In the genomic region with DNA sequence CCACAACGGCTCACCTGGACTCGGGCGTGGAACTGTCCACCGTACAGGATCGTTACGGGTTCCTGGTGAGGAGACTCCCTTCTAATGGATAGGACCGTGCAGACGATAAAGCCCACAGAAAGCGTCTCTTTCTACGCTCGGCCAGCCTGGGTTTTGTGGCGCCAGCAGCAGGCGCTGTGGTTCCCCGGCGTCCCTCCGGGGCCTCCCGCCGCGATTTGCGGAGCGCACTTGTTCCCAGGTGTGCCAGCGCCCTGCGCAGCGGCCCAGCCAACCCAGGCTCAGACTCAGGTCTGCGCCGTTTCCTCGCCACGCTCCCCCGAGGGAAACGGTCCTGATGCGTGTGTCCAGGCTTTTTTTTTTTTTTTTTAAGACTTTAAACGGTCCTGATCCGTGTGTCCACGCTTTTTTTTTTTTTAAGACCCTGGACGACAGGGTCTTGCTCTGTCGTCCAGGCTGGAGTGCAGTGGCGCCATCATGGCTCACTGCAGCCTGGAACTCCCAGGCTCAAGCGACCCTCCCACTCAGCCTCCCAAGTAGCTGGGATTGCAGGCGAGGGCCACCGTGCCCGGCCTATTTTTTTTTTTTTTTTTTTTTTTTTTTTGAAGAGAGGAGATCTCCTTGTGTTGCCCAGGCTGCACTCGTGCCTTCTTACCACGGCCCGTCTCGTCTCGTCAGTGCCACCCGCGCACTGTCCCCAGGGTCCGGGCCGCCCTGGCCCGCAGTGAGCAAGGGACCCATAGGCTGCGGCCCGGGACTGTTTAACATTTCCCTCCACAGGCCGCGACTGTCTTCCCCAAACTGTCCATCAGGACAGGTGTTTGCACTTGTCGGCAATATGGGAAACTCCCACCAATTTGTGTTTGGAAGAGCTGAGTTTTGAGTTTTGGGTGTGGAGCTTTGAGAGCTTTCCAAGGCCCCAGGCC, we compare ENCODE assay signal across 9 cellular contexts. TPM values are rescaled to one million over a fixed set of nuclear protein-coding genes. Genes with fewer than 3 reads are reported as not detected.
A peak's percentile ranks its signal among the peaks of the same experiment; 100 is the strongest.
DNase-seq lines count a peak whose midpoint lies in the region; FAIRE-seq and TF ChIP-seq lines count a peak whose summit lies in the region.
"Had no signal": no experiment of that assay in that cellular context is flagged by ENCODE, and none has a peak within 500 bp of the region (broad histone marks: within the 10 kb centered on the region; RNA-seq: fewer than 3 reads in every experiment).

No MANE protein-coding gene starts in this region.

- BruUV-seq in endothelial cell of umbilical vein (replicated peaks; lab: Mats Ljungman, UMichigan), result no TSS peak

- CTCF ChIA-PET in endothelial cell of umbilical vein (lab: Charles Lee), result interaction anchor here (0.8 kb wide), 1 partner anchor 9 kb away, joined by 3 read pairs; no protein-coding TSS in a partner anchor

- intact Hi-C loops in endothelial cell of umbilical vein (cut with micrococcal nuclease) (loop anchor here (1.0 kb wide), 1 partner anchor 24 kb away; a partner anchor contains a TSS), sigmoid colon (cut with DNase I) (no loop called here)

- H3K9me2 ChIP-seq in SU-DHL-6 (replicated peaks; ENCODE audit: insufficient read depth, low read length) (no peaks in the 10 kb centered on the region), Karpas-422 (replicated peaks; ENCODE audit: insufficient read depth, low read length) (no peaks in the 10 kb centered on the region)

- H3K4me2 ChIP-seq in SU-DHL-6 (ENCODE audit: low read depth, low read length, poor library complexity, severe bottlenecking), result no peak overlapping the region
- no peak overlapping the region for H3K4me2 ChIP-seq in endothelial cell of umbilical vein (ENCODE audit: insufficient read depth, low read length)
- H3K4me2 ChIP-seq in Karpas-422 (ENCODE audit: low read depth, low read length, poor library complexity, severe bottlenecking), result no peak overlapping the region

- no peaks in the 10 kb centered on the region for H3K27me3 ChIP-seq in SU-DHL-6 (ENCODE audit: low read length)
- H3K27me3 ChIP-seq in endothelial cell of umbilical vein (ENCODE audit: control insufficient read depth in 2 of 2, insufficient read depth in 2 of 2, low read length in 2 of 2), result peaks cover 44 to 45% of the 10 kb centered on the region in 2 experiments
- H3K27me3 ChIP-seq in sigmoid colon, result peaks cover 20 to 81% (median 31%) of the 10 kb centered on the region in 3 donors
- no peaks in the 10 kb centered on the region for H3K27me3 ChIP-seq in Karpas-422 (ENCODE audit: low read length)

- H3K4me3 ChIP-seq in SU-DHL-6 (ENCODE audit: insufficient read depth, low read length, poor library complexity, severe bottlenecking), result no peak overlapping the region
- H3K4me3 ChIP-seq in endothelial cell of umbilical vein (replicated peaks in 1 of 3; ENCODE audit: insufficient read depth in 1 of 3, low read depth in 1 of 3, low read length in 3 of 3), result no peak overlapping the region
- no peak overlapping the region for H3K4me3 ChIP-seq in sigmoid colon
- H3K4me3 ChIP-seq in Karpas-422 (ENCODE audit: low read length), result no peak overlapping the region

- WGBS in sigmoid colon, 2 donors, result 13 to 32% methylated on average over 56 of the region's 56 CpGs

- H3F3A ChIP-seq in SU-DHL-6 (ENCODE audit: insufficient read depth), result no peaks in the 10 kb centered on the region; the same call in 1 of the 2 replicates

- H3K9me3 ChIP-seq in SU-DHL-6 (ENCODE audit: insufficient read depth, low read length) (no peaks in the 10 kb centered on the region), endothelial cell of umbilical vein (replicated peaks; ENCODE audit: control insufficient read depth, insufficient read depth, low read length) (no peaks in the 10 kb centered on the region), sigmoid colon (no peaks in the 10 kb centered on the region), Karpas-422 (ENCODE audit: low read length) (no peaks in the 10 kb centered on the region)

- no peaks in the 10 kb centered on the region for H3K9me1 ChIP-seq in endothelial cell of umbilical vein (replicated peaks; ENCODE audit: control insufficient read depth, extremely low read depth, insufficient read depth, low read length)

- no peaks in the 10 kb centered on the region for H3K4me1 ChIP-seq in endothelial cell of umbilical vein (ENCODE audit: control insufficient read depth, extremely low read depth, insufficient read depth, low read length)
- peaks cover 0 to 8% (median 5%) of the 10 kb centered on the region in 4 donors for H3K4me1 ChIP-seq in sigmoid colon
- no peaks in the 10 kb centered on the region for H3K4me1 ChIP-seq in Karpas-422 (ENCODE audit: low read length)

- DNase-seq in NCI-H510A treated with DMSO at 0.1 percent for 48 hours (lab: John Stamatoyannopoulos, UW), result peak; percentile 21
- no peak for DNase-seq in NCI-H510A (lab: John Stamatoyannopoulos, UW)
- no peak for DNase-seq in endothelial cell of umbilical vein (ENCODE audit: low read depth, low spot score)
- DNase-seq in sigmoid colon, result peak; percentile 32
- DNase-seq in Karpas-422, result no peak
- no peak for DNase-seq in NCI-H1694 treated with DMSO at 0.1 percent for 48 hours (lab: John Stamatoyannopoulos, UW)
- DNase-seq in NCI-H146 (lab: John Stamatoyannopoulos, UW), result no peak

- H2AFZ ChIP-seq in SU-DHL-6 (ENCODE audit: low read depth, low read length, severe bottlenecking) (no peak overlapping the region), endothelial cell of umbilical vein (ENCODE audit: low read depth, low read length) (no peak overlapping the region), Karpas-422 (ENCODE audit: low read length) (no peak overlapping the region)

- TF ChIP-seq POLR2A in endothelial cell of umbilical vein (IDR thresholded peaks at IDR 0.05; ENCODE audit: low read depth, low read length) (no peak), sigmoid colon (IDR thresholded peaks at IDR 0.05) (no peak)

- H3K27ac ChIP-seq in SU-DHL-6 (ENCODE audit: low read depth, low read length) (no peak overlapping the region), endothelial cell of umbilical vein (ENCODE audit: insufficient read depth, low read depth, low read length) (no peak overlapping the region), sigmoid colon (no peak overlapping the region), Karpas-422 (ENCODE audit: low read length) (no peak overlapping the region)

- POLR2A ChIA-PET in endothelial cell of umbilical vein (lab: Charles Lee), result no interaction called here

- no peak for FAIRE-seq in endothelial cell of umbilical vein (lab: Jason Lieb, UNC)

- dilution Hi-C loops in endothelial cell of umbilical vein (cut with MboI; ENCODE audit: extremely low pct_ligation_motif_present, low sequenced_read_pairs), result no loop called here

- H3K36me3 ChIP-seq in SU-DHL-6 (ENCODE audit: low read length), result no peaks in the 10 kb centered on the region
- H3K36me3 ChIP-seq in endothelial cell of umbilical vein (ENCODE audit: control insufficient read depth in 2 of 2, extremely low read depth in 1 of 2, insufficient read depth in 2 of 2, low read length in 2 of 2), result no peaks in the 10 kb centered on the region
- H3K36me3 ChIP-seq in sigmoid colon, result no peaks in the 10 kb centered on the region
- no peaks in the 10 kb centered on the region for H3K36me3 ChIP-seq in Karpas-422 (ENCODE audit: insufficient read depth, low read length)

- H3K79me2 ChIP-seq in SU-DHL-6 (ENCODE audit: insufficient read depth, low read length), result no peaks in the 10 kb centered on the region
- H3K79me2 ChIP-seq in endothelial cell of umbilical vein (ENCODE audit: control insufficient read depth, insufficient read depth, low read length), result no peaks in the 10 kb centered on the region
- H3K79me2 ChIP-seq in Karpas-422 (ENCODE audit: low read length), result no peaks in the 10 kb centered on the region

- TF ChIP-seq CTCF in SU-DHL-6 (IDR thresholded peaks at IDR 0.05; ENCODE audit: insufficient read depth, low read length, poor library complexity, severe bottlenecking) (peak; percentile 38), endothelial cell of umbilical vein (IDR thresholded peaks at IDR 0.05; ENCODE audit: extremely low read depth in 1 of 2, insufficient read depth in 1 of 2, low read depth in 1 of 2, low read length in 2 of 2) (peak; percentile 29 to 69), sigmoid colon (IDR thresholded peaks at IDR 0.05) (no peak)

- no peak for TF ChIP-seq EP300 in sigmoid colon (IDR thresholded peaks at IDR 0.05)

- H3K9ac ChIP-seq in SU-DHL-6 (ENCODE audit: low read length), result no peak overlapping the region
- H3K9ac ChIP-seq in endothelial cell of umbilical vein (replicated peaks; ENCODE audit: extremely low read depth, insufficient read depth, low read length), result no peak overlapping the region
- no peak overlapping the region for H3K9ac ChIP-seq in Karpas-422 (ENCODE audit: low read length)

- H4K20me1 ChIP-seq in SU-DHL-6 (ENCODE audit: low read depth, low read length) (no peaks in the 10 kb centered on the region), endothelial cell of umbilical vein (replicated peaks; ENCODE audit: control insufficient read depth, extremely low read depth, insufficient read depth, low read length) (no peaks in the 10 kb centered on the region), Karpas-422 (ENCODE audit: insufficient read depth, low read depth, low read length) (no peaks in the 10 kb centered on the region)

TF ChIP-seq in endothelial cell of umbilical vein, 7 proteins besides CTCF, POLR2A, EP300 and RAD21 (continues in another document):
- TF ChIP-seq EZH2 (IDR thresholded peaks at IDR 0.05; ENCODE audit: borderline replicate concordance, low read depth, low read length, severe bottlenecking), result no peak

RNA-seq across cellular contexts. Expression of a gene that starts 23.8 kb away (rescaled TPM):
- not detected in 2 replicates for total RNA-seq in endothelial cell of umbilical vein
- not detected in 2 replicates for polyA plus RNA-seq in endothelial cell of umbilical vein
- polyA plus RNA-seq in endothelial cell of umbilical vein (2011; cell fraction: cytosol; rRNA removed), result not detected in 2 replicates
- not detected in 2 replicates for polyA plus RNA-seq in endothelial cell of umbilical vein (2011; cell fraction: nucleus; rRNA removed)
- polyA plus RNA-seq in endothelial cell of umbilical vein (2012), result not detected in 2 replicates
- not detected in 2 replicates for polyA minus RNA-seq in endothelial cell of umbilical vein
- polyA minus RNA-seq in endothelial cell of umbilical vein (2011; cell fraction: cytosol; rRNA and poly(A)+ RNA removed), result not detected
- not detected in 2 replicates for polyA minus RNA-seq in endothelial cell of umbilical vein (2011; cell fraction: nucleus; rRNA and poly(A)+ RNA removed)
- not detected for total RNA-seq in sigmoid colon
- under 1 TPM in 1 of 3 donors, not detected in 2; 0.10 TPM for polyA plus RNA-seq in sigmoid colon
- 5.0 and 5.8 TPM in 2 replicates for total RNA-seq in Karpas-422 (2014; rRNA removed; shearing (Covaris generic); ENCODE audit: low replicate concordance)
- polyA plus RNA-seq: CD4-positive, alpha-beta memory T cell had no signal

RNA-seq across cellular contexts. Expression of a gene that starts 55.7 kb away (rescaled TPM):
- total RNA-seq in endothelial cell of umbilical vein (not detected in 2 replicates), sigmoid colon (under 1 TPM in 1 of 4 donors, not detected in 3; 0.49 TPM)
- polyA plus RNA-seq in endothelial cell of umbilical vein (not detected in 2 replicates), sigmoid colon (10 to 100 TPM in 1 of 3 donors, 1 to 10 TPM in 2; 6.0 to 25.9 (median 8.6) TPM)
- not detected in 2 replicates for polyA plus RNA-seq in endothelial cell of umbilical vein (2011; cell fraction: cytosol; rRNA removed)
- not detected in 2 replicates for polyA plus RNA-seq in endothelial cell of umbilical vein (2011; cell fraction: nucleus; rRNA removed)
- polyA plus RNA-seq in endothelial cell of umbilical vein (2012), result not detected in 2 replicates
- polyA minus RNA-seq in endothelial cell of umbilical vein, result not detected in 2 replicates
- not detected for polyA minus RNA-seq in endothelial cell of umbilical vein (2011; cell fraction: cytosol; rRNA and poly(A)+ RNA removed)
- polyA minus RNA-seq in endothelial cell of umbilical vein (2011; cell fraction: nucleus; rRNA and poly(A)+ RNA removed), result not detected in 2 replicates
- total RNA-seq in Karpas-422 (2014; rRNA removed; shearing (Covaris generic); ENCODE audit: low replicate concordance), result not detected in 2 replicates
- total RNA-seq: CD4-positive, alpha-beta memory T cell had no signal
- polyA plus RNA-seq: CD4-positive, alpha-beta memory T cell had no signal

Comparison
In these comparisons a context has a peak if more than half of its experiments do, and no peak if none do; other contexts are left out.
1. DNase-seq: peak in NCI-H510A treated with DMSO at 0.1 percent for 48 hours (single experiment) and sigmoid colon (single experiment); none in NCI-H510A (single experiment), endothelial cell of umbilical vein (single experiment), Karpas-422 (single experiment), NCI-H1694 treated with DMSO at 0.1 percent for 48 hours (single experiment) and NCI-H146 (single experiment).
2. CTCF ChIP-seq: peak in SU-DHL-6 (single experiment) and endothelial cell of umbilical vein (2 of 2); none in sigmoid colon (0 of 4).